ENCODE assay signal across 1 cellular context in the genomic region with DNA sequence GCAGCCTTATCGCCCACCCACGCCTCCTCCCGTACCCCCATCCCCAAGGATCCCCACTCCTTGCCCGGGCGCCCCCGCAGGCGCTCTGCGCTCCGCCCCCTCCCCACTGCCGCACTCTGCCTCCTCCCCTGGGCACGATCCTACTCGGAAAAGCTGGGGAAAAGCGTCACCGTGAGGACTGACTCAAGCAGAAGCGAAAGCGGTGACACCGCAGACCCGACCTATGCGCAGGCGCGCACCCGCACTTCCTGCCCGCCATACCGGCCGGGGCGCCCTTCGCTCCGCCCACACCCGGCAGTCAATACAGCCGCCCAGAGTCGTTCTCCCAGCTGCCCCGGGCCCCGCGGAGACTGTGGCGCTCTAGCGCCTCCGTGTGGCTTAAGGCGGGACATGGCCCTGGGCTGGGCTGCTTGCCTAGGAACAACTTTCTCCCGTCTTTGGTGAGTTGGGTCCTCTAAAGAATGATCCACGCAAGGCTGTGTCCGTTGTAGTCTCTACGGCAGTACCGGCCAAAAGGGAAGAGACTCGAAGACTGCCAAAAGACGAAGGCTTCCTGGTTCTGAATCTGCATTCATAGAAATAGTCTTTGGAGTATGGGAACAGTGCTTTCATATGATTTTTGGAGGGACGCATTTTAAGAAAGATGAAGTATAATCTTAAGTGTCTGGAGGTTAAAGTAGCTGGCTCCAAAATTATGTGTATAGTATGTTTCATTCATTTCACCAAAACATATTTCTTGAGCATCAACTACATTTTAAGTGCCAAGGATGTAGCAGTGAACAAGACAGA.
A peak's percentile ranks its signal among the peaks of the same experiment; 100 is the strongest.
TF ChIP-seq lines count a peak whose summit lies in the region.

OMA1 (minus strand) TSS at position 207 of the 789 bp plus-strand sequence. CDS start 7,432 bp downstream, outside the sequence.

TF ChIP-seq in HEK293, 187 proteins besides CTCF, POLR2A, EP300 and RAD21 (continued from another document and continues in another):
- TF ChIP-seq ZNF645 (tag by site-specific recombination; IDR thresholded peaks at IDR 0.05) (no peak), SP2 (tag by site-specific recombination; IDR thresholded peaks at IDR 0.05) (peak; percentile 71), ZBTB20 (tag by site-specific recombination; IDR thresholded peaks at IDR 0.05) (no peak; the same call in 1 of the 2 replicates), ZNF394 (tag by site-specific recombination; IDR thresholded peaks at IDR 0.05; ENCODE audit: borderline replicate concordance) (no peak; the same call in 1 of the 2 replicates), ZNF610 (tag by site-specific recombination; IDR thresholded peaks at IDR 0.05; ENCODE audit: borderline replicate concordance) (peak; percentile 61; the same call in 1 of the 2 replicates), BCL6B (tag by site-specific recombination; IDR thresholded peaks at IDR 0.05) (no peak), ZFP37 (tag by site-specific recombination; IDR thresholded peaks at IDR 0.05) (no peak; the same call in 1 of the 2 replicates), KLF9 (tag by site-specific recombination; IDR thresholded peaks at IDR 0.05; ENCODE audit: low read depth) (peak; percentile 33), ZNF558 (tag by site-specific recombination; IDR thresholded peaks at IDR 0.05) (no peak), ZNF2 (tag by site-specific recombination; IDR thresholded peaks at IDR 0.05) (no peak), ZXDB (tag by site-specific recombination; IDR thresholded peaks at IDR 0.05) (peak; percentile 21; the same call in 1 of the 2 replicates), ZNF660 (tag by site-specific recombination; IDR thresholded peaks at IDR 0.05) (peak; percentile 85), KLF8 (tag by site-specific recombination; IDR thresholded peaks at IDR 0.05) (0 out of 2 replicates have a peak, but pooled peaks have one; percentile 12), ZBTB1 (tag by site-specific recombination; IDR thresholded peaks at IDR 0.05) (no peak), ZFHX2 (tag by site-specific recombination; conservative IDR thresholded peaks at IDR 0.05) (peak; percentile 88), ZNF76 (tag by site-specific recombination; IDR thresholded peaks at IDR 0.05; ENCODE audit: borderline replicate concordance, low read depth) (peak; percentile 88), HOXC10 (CRISPR knock-in tag; IDR thresholded peaks at IDR 0.05) (no peak), ZNF391 (tag by site-specific recombination; IDR thresholded peaks at IDR 0.05; ENCODE audit: borderline replicate concordance, low read depth) (no peak), SP7 (tag by site-specific recombination; IDR thresholded peaks at IDR 0.05) (peak; percentile 63), PRDM2 (tag by site-specific recombination; IDR thresholded peaks at IDR 0.05; ENCODE audit: borderline replicate concordance) (no peak), ZBTB17 (tag by site-specific recombination; IDR thresholded peaks at IDR 0.05) (peak; percentile 47), ZBTB11 (tag by site-specific recombination; conservative IDR thresholded peaks at IDR 0.05; ENCODE audit: low read depth) (peak; percentile 61), HOXD13 (CRISPR knock-in tag; IDR thresholded peaks at IDR 0.05; ENCODE audit: borderline replicate concordance) (no peak), ZNF518A (tag by site-specific recombination; conservative IDR thresholded peaks at IDR 0.05; ENCODE audit: low read depth) (peak; percentile 55; the same call in 1 of the 2 replicates), ZNF629 (tag by site-specific recombination; IDR thresholded peaks at IDR 0.05) (peak; percentile 74), ZNF624 (tag by site-specific recombination; IDR thresholded peaks at IDR 0.05) (no peak), ZNF211 (tag by site-specific recombination; IDR thresholded peaks at IDR 0.05; ENCODE audit: low read depth) (no peak), TRIM28 (IDR thresholded peaks at IDR 0.05; ENCODE audit: borderline replicate concordance, low read length) (peak; percentile 25; the same call in 1 of the 2 replicates), ZNF350 (tag by site-specific recombination; IDR thresholded peaks at IDR 0.05) (no peak), EGR2 (tag by site-specific recombination; IDR thresholded peaks at IDR 0.05; ENCODE audit: low read depth) (peak; percentile 64), ZSCAN30 (tag by site-specific recombination; IDR thresholded peaks at IDR 0.05) (0 out of 2 replicates have a peak, but pooled peaks have one; percentile 40)
- TF ChIP-seq, protein P1, sequence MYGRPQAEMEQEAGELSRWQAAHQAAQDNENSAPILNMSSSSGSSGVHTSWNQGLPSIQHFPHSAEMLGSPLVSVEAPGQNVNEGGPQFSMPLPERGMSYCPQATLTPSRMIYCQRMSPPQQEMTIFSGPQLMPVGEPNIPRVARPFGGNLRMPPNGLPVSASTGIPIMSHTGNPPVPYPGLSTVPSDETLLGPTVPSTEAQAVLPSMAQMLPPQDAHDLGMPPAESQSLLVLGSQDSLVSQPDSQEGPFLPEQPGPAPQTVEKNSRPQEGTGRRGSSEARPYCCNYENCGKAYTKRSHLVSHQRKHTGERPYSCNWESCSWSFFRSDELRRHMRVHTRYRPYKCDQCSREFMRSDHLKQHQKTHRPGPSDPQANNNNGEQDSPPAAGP (tag by site-specific recombination; IDR thresholded peaks at IDR 0.05) = peak; percentile 47; the same call in 1 of the 2 replicates
- TF ChIP-seq, protein P2, sequence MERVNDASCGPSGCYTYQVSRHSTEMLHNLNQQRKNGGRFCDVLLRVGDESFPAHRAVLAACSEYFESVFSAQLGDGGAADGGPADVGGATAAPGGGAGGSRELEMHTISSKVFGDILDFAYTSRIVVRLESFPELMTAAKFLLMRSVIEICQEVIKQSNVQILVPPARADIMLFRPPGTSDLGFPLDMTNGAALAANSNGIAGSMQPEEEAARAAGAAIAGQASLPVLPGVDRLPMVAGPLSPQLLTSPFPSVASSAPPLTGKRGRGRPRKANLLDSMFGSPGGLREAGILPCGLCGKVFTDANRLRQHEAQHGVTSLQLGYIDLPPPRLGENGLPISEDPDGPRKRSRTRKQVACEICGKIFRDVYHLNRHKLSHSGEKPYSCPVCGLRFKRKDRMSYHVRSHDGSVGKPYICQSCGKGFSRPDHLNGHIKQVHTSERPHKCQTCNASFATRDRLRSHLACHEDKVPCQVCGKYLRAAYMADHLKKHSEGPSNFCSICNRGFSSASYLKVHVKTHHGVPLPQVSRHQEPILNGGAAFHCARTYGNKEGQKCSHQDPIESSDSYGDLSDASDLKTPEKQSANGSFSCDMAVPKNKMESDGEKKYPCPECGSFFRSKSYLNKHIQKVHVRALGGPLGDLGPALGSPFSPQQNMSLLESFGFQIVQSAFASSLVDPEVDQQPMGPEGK (tag by site-specific recombination; IDR thresholded peaks at IDR 0.05) = peak; percentile 64
